Comparison of ENCODE assay signal across 1 cellular context in the genomic region with DNA sequence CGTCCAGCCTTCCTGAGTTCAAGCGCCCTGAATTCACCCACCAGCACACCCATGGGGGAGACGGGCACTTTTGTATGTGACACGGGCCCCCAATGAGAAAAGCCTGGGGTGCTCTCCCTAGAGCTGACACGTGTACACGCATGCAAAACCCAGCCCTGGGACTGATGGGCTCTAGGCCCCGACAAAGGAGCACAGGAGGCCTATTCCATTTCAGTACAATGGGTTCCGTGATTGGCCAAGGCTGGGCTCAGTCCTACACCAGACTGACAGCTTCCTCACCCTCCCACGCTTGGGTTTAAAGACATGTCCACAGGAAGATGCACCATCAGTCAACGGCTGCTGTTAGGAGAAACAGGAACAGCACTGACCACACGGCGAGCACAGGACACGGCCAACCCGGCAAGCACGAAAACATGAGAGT.
TF ChIP-seq lines count a peak whose summit lies in the region.

No MANE protein-coding gene starts in this region.

TF ChIP-seq in K562, 482 proteins besides CTCF, POLR2A, EP300 and RAD21 (continued from another document and continues in another):
- TF ChIP-seq, protein P1, sequence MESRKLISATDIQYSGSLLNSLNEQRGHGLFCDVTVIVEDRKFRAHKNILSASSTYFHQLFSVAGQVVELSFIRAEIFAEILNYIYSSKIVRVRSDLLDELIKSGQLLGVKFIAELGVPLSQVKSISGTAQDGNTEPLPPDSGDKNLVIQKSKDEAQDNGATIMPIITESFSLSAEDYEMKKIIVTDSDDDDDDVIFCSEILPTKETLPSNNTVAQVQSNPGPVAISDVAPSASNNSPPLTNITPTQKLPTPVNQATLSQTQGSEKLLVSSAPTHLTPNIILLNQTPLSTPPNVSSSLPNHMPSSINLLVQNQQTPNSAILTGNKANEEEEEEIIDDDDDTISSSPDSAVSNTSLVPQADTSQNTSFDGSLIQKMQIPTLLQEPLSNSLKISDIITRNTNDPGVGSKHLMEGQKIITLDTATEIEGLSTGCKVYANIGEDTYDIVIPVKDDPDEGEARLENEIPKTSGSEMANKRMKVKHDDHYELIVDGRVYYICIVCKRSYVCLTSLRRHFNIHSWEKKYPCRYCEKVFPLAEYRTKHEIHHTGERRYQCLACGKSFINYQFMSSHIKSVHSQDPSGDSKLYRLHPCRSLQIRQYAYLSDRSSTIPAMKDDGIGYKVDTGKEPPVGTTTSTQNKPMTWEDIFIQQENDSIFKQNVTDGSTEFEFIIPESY (CRISPR knock-in tag; IDR thresholded peaks at IDR 0.05): no peak
- TF ChIP-seq RBM17 (IDR thresholded peaks at IDR 0.05; ENCODE audit: borderline replicate concordance, low read depth, low read length): no peak
- no peak for TF ChIP-seq ZNF398 (CRISPR knock-in tag; IDR thresholded peaks at IDR 0.05)
- TF ChIP-seq, protein P2, sequence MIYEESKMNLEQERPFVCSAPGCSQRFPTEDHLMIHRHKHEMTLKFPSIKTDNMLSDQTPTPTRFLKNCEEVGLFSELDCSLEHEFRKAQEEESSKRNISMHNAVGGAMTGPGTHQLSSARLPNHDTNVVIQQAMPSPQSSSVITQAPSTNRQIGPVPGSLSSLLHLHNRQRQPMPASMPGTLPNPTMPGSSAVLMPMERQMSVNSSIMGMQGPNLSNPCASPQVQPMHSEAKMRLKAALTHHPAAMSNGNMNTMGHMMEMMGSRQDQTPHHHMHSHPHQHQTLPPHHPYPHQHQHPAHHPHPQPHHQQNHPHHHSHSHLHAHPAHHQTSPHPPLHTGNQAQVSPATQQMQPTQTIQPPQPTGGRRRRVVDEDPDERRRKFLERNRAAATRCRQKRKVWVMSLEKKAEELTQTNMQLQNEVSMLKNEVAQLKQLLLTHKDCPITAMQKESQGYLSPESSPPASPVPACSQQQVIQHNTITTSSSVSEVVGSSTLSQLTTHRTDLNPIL (CRISPR knock-in tag; IDR thresholded peaks at IDR 0.05): no peak
- TF ChIP-seq ZNF12 (CRISPR knock-in tag; IDR thresholded peaks at IDR 0.05): 0 out of 2 replicates have a peak, but pooled peaks have one; percentile 47
- peak; percentile 47 for TF ChIP-seq RBFOX2 (IDR thresholded peaks at IDR 0.05; ENCODE audit: low read depth, low read length)
- TF ChIP-seq, protein P3, sequence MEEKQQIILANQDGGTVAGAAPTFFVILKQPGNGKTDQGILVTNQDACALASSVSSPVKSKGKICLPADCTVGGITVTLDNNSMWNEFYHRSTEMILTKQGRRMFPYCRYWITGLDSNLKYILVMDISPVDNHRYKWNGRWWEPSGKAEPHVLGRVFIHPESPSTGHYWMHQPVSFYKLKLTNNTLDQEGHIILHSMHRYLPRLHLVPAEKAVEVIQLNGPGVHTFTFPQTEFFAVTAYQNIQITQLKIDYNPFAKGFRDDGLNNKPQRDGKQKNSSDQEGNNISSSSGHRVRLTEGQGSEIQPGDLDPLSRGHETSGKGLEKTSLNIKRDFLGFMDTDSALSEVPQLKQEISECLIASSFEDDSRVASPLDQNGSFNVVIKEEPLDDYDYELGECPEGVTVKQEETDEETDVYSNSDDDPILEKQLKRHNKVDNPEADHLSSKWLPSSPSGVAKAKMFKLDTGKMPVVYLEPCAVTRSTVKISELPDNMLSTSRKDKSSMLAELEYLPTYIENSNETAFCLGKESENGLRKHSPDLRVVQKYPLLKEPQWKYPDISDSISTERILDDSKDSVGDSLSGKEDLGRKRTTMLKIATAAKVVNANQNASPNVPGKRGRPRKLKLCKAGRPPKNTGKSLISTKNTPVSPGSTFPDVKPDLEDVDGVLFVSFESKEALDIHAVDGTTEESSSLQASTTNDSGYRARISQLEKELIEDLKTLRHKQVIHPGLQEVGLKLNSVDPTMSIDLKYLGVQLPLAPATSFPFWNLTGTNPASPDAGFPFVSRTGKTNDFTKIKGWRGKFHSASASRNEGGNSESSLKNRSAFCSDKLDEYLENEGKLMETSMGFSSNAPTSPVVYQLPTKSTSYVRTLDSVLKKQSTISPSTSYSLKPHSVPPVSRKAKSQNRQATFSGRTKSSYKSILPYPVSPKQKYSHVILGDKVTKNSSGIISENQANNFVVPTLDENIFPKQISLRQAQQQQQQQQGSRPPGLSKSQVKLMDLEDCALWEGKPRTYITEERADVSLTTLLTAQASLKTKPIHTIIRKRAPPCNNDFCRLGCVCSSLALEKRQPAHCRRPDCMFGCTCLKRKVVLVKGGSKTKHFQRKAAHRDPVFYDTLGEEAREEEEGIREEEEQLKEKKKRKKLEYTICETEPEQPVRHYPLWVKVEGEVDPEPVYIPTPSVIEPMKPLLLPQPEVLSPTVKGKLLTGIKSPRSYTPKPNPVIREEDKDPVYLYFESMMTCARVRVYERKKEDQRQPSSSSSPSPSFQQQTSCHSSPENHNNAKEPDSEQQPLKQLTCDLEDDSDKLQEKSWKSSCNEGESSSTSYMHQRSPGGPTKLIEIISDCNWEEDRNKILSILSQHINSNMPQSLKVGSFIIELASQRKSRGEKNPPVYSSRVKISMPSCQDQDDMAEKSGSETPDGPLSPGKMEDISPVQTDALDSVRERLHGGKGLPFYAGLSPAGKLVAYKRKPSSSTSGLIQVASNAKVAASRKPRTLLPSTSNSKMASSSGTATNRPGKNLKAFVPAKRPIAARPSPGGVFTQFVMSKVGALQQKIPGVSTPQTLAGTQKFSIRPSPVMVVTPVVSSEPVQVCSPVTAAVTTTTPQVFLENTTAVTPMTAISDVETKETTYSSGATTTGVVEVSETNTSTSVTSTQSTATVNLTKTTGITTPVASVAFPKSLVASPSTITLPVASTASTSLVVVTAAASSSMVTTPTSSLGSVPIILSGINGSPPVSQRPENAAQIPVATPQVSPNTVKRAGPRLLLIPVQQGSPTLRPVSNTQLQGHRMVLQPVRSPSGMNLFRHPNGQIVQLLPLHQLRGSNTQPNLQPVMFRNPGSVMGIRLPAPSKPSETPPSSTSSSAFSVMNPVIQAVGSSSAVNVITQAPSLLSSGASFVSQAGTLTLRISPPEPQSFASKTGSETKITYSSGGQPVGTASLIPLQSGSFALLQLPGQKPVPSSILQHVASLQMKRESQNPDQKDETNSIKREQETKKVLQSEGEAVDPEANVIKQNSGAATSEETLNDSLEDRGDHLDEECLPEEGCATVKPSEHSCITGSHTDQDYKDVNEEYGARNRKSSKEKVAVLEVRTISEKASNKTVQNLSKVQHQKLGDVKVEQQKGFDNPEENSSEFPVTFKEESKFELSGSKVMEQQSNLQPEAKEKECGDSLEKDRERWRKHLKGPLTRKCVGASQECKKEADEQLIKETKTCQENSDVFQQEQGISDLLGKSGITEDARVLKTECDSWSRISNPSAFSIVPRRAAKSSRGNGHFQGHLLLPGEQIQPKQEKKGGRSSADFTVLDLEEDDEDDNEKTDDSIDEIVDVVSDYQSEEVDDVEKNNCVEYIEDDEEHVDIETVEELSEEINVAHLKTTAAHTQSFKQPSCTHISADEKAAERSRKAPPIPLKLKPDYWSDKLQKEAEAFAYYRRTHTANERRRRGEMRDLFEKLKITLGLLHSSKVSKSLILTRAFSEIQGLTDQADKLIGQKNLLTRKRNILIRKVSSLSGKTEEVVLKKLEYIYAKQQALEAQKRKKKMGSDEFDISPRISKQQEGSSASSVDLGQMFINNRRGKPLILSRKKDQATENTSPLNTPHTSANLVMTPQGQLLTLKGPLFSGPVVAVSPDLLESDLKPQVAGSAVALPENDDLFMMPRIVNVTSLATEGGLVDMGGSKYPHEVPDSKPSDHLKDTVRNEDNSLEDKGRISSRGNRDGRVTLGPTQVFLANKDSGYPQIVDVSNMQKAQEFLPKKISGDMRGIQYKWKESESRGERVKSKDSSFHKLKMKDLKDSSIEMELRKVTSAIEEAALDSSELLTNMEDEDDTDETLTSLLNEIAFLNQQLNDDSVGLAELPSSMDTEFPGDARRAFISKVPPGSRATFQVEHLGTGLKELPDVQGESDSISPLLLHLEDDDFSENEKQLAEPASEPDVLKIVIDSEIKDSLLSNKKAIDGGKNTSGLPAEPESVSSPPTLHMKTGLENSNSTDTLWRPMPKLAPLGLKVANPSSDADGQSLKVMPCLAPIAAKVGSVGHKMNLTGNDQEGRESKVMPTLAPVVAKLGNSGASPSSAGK (IDR thresholded peaks at IDR 0.05): peak; percentile 54
- no peak for TF ChIP-seq RFX5 (IDR thresholded peaks at IDR 0.05; ENCODE audit: low read depth, low read length)
- TF ChIP-seq, protein P4, sequence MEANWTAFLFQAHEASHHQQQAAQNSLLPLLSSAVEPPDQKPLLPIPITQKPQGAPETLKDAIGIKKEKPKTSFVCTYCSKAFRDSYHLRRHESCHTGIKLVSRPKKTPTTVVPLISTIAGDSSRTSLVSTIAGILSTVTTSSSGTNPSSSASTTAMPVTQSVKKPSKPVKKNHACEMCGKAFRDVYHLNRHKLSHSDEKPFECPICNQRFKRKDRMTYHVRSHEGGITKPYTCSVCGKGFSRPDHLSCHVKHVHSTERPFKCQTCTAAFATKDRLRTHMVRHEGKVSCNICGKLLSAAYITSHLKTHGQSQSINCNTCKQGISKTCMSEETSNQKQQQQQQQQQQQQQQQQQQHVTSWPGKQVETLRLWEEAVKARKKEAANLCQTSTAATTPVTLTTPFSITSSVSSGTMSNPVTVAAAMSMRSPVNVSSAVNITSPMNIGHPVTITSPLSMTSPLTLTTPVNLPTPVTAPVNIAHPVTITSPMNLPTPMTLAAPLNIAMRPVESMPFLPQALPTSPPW (CRISPR knock-in tag; IDR thresholded peaks at IDR 0.05): 0 out of 2 replicates have a peak, but pooled peaks have one; percentile 21
- no peak for TF ChIP-seq SREBF2 (CRISPR knock-in tag; IDR thresholded peaks at IDR 0.05)
- TF ChIP-seq ARID1B (IDR thresholded peaks at IDR 0.05): no peak
- TF ChIP-seq, protein P5, sequence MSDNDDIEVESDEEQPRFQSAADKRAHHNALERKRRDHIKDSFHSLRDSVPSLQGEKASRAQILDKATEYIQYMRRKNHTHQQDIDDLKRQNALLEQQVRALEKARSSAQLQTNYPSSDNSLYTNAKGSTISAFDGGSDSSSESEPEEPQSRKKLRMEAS (CRISPR knock-in tag; IDR thresholded peaks at IDR 0.05): peak; percentile 61; the same call in 1 of the 2 replicates
- TF ChIP-seq, protein P6, sequence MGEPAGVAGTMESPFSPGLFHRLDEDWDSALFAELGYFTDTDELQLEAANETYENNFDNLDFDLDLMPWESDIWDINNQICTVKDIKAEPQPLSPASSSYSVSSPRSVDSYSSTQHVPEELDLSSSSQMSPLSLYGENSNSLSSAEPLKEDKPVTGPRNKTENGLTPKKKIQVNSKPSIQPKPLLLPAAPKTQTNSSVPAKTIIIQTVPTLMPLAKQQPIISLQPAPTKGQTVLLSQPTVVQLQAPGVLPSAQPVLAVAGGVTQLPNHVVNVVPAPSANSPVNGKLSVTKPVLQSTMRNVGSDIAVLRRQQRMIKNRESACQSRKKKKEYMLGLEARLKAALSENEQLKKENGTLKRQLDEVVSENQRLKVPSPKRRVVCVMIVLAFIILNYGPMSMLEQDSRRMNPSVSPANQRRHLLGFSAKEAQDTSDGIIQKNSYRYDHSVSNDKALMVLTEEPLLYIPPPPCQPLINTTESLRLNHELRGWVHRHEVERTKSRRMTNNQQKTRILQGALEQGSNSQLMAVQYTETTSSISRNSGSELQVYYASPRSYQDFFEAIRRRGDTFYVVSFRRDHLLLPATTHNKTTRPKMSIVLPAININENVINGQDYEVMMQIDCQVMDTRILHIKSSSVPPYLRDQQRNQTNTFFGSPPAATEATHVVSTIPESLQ (CRISPR knock-in tag; IDR thresholded peaks at IDR 0.05): no peak
- TF ChIP-seq KDM4B (IDR thresholded peaks at IDR 0.05; ENCODE audit: borderline replicate concordance in 2 of 2, low read depth in 1 of 2): no peak
- TF ChIP-seq RBM14 (IDR thresholded peaks at IDR 0.05; ENCODE audit: borderline replicate concordance, insufficient read depth, low read depth, low read length): no peak
- no peak for TF ChIP-seq ZBTB1 (CRISPR knock-in tag; IDR thresholded peaks at IDR 0.05; ENCODE audit: borderline replicate concordance, low read depth)
- no peak for TF ChIP-seq ZNF41 (CRISPR knock-in tag; conservative IDR thresholded peaks at IDR 0.05)
- TF ChIP-seq HMG20B (CRISPR knock-in tag; IDR thresholded peaks at IDR 0.05): no peak
- TF ChIP-seq, protein P7, sequence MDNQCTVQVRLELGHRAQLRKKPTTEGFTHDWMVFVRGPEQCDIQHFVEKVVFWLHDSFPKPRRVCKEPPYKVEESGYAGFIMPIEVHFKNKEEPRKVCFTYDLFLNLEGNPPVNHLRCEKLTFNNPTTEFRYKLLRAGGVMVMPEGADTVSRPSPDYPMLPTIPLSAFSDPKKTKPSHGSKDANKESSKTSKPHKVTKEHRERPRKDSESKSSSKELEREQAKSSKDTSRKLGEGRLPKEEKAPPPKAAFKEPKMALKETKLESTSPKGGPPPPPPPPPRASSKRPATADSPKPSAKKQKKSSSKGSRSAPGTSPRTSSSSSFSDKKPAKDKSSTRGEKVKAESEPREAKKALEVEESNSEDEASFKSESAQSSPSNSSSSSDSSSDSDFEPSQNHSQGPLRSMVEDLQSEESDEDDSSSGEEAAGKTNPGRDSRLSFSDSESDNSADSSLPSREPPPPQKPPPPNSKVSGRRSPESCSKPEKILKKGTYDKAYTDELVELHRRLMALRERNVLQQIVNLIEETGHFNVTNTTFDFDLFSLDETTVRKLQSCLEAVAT (IDR thresholded peaks at IDR 0.05): no peak
- TF ChIP-seq TCFL5 (CRISPR knock-in tag; conservative IDR thresholded peaks at IDR 0.05): no peak
- TF ChIP-seq, protein P8, sequence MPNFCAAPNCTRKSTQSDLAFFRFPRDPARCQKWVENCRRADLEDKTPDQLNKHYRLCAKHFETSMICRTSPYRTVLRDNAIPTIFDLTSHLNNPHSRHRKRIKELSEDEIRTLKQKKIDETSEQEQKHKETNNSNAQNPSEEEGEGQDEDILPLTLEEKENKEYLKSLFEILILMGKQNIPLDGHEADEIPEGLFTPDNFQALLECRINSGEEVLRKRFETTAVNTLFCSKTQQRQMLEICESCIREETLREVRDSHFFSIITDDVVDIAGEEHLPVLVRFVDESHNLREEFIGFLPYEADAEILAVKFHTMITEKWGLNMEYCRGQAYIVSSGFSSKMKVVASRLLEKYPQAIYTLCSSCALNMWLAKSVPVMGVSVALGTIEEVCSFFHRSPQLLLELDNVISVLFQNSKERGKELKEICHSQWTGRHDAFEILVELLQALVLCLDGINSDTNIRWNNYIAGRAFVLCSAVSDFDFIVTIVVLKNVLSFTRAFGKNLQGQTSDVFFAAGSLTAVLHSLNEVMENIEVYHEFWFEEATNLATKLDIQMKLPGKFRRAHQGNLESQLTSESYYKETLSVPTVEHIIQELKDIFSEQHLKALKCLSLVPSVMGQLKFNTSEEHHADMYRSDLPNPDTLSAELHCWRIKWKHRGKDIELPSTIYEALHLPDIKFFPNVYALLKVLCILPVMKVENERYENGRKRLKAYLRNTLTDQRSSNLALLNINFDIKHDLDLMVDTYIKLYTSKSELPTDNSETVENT (CRISPR knock-in tag; IDR thresholded peaks at IDR 0.05): no peak
